19 cellular contexts compared by ENCODE assay signal in the genomic region with DNA sequence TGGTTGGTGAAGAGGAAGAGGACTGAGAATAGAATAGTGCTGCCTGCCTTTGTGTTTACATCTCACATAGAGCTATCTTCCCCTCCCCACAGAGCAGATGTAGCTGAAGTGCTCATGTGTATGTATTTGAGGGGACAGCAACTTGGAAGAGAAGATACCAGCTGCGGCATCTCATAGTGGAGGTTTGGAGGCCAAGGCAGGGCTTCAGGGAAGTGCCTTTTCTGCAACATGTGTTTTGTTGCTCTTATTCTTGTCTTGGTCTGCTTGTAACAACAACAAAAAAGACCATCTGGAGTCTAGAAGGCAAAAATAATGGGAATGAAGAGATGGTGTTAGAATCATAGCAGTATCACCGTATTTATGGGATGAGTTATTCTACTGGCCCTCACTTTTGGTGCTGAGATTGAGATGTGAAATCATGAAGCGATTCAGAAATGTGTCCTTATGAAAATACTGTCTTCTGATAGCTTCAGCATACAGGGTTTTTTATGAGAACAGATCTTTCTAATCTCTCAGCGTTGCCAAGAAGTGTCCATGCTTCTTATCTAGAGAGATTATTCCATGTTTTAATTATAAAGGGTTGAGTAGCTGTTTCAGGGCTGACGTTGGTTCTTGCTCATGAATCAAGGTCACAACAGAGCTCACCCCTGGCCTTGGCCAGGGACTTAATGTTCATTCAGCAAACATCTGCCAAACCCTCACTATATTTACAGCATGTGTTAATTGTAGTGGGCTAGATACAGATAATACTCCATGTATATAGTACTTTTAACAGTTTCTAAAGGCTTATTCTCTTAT. TPM values are rescaled to one million over a fixed set of nuclear protein-coding genes. Genes with fewer than 3 reads are reported as not detected.
DNase-seq lines count a peak whose midpoint lies in the region; ATAC-seq, FAIRE-seq and TF ChIP-seq lines count a peak whose summit lies in the region.
"Had no signal": no experiment of that assay in that cellular context is flagged by ENCODE, and none has a peak within 500 bp of the region (broad histone marks: within the 10 kb centered on the region; RNA-seq: fewer than 3 reads in every experiment).

No MANE protein-coding gene starts in this region.

- H3K9me3 Mint-ChIP-seq in CD8-positive, alpha-beta T cell: peaks cover 2% of the 10 kb centered on the region

- ATAC-seq in right cardiac atrium (peak; percentile 84 to 87), pancreas (peak in 1 of 4 donors; percentile 26), GM19455 (IDR thresholded peaks at IDR 0.05; ENCODE audit: unreplicated experiment) (no peak), HG03571 (IDR thresholded peaks at IDR 0.05; ENCODE audit: unreplicated experiment) (no peak)
- ATAC-seq in CD8-positive, alpha-beta T cell: no peak

- no peak overlapping the region for H3K4me3 Mint-ChIP-seq in CD8-positive, alpha-beta T cell
- H3K4me3 Mint-ChIP-seq: CD4-positive, alpha-beta memory T cell had no signal

- H3K9me3 ChIP-seq in BE2C (no peaks in the 10 kb centered on the region), right cardiac atrium (ENCODE audit: control insufficient read depth, low read length) (no peaks in the 10 kb centered on the region), pancreas (no peaks in the 10 kb centered on the region)
- no peaks in the 10 kb centered on the region for H3K9me3 ChIP-seq in CD8-positive, alpha-beta T cell (ENCODE audit: low read length)
- H3K9me3 ChIP-seq: SJCRH30 had no signal

- 53% methylated on average over 5 of the region's 5 CpGs for WGBS in right cardiac atrium
- 55 to 57% methylated on average over 5 of the region's 5 CpGs for WGBS in pancreas, 2 donors

- H3K36me3 Mint-ChIP-seq in CD8-positive, alpha-beta T cell: peaks cover 16% of the 10 kb centered on the region

- TF ChIP-seq CTCF in BE2C (IDR thresholded peaks at IDR 0.05; ENCODE audit: low read depth, low read length) (no peak), coronary artery (IDR thresholded peaks at IDR 0.05) (no peak), pancreas (IDR thresholded peaks at IDR 0.05) (no peak)
- TF ChIP-seq CTCF in CD8-positive, alpha-beta T cell (IDR thresholded peaks at IDR 0.05): no peak

- H3K36me3 ChIP-seq in BE2C (no peaks in the 10 kb centered on the region), pancreas (no peaks in the 10 kb centered on the region)
- H3K36me3 ChIP-seq in CD8-positive, alpha-beta T cell (ENCODE audit: insufficient read depth, low read length): no peaks in the 10 kb centered on the region
- H3K36me3 ChIP-seq: SJCRH30 had no signal

- no peak overlapping the region for H3K27ac Mint-ChIP-seq in CD8-positive, alpha-beta T cell

- intact Hi-C loops in right cardiac atrium (cut with DNase I): no loop called here
- intact Hi-C loops in pancreas (cut with DNase I): no loop called here
- intact Hi-C loops in CD8-positive, alpha-beta T cell (cut with DNase I, micrococcal nuclease): no loop called here

- H3K4me3 ChIP-seq in BE2C (ENCODE audit: low read depth, low read length): no peak overlapping the region
- H3K4me3 ChIP-seq in coronary artery: no peak overlapping the region
- H3K4me3 ChIP-seq in right cardiac atrium (ENCODE audit: low read length): no peak overlapping the region
- H3K4me3 ChIP-seq in pancreas: no peak overlapping the region
- no peak overlapping the region for H3K4me3 ChIP-seq in CD8-positive, alpha-beta T cell (ENCODE audit: low read depth, low read length)
- H3K4me3 ChIP-seq: SJCRH30, smooth muscle cell had no signal

- peak overlapping the region; percentile 54 to 58 for H3K27ac ChIP-seq in coronary artery
- peak overlapping the region; percentile 45 for H3K27ac ChIP-seq in right cardiac atrium (ENCODE audit: low read length)
- H3K27ac ChIP-seq in pancreas: no peak overlapping the region
- H3K27ac ChIP-seq in CD8-positive, alpha-beta T cell (ENCODE audit: low read depth, low read length): no peak overlapping the region
- H3K27ac ChIP-seq: SJCRH30 had no signal

- FAIRE-seq in pancreas (lab: Jason Lieb, UNC): peak; percentile 13

- no peaks in the 10 kb centered on the region for H3K27me3 ChIP-seq in BE2C
- no peaks in the 10 kb centered on the region for H3K27me3 ChIP-seq in right cardiac atrium (ENCODE audit: control insufficient read depth, insufficient read depth)
- no peaks in the 10 kb centered on the region for H3K27me3 ChIP-seq in pancreas
- H3K27me3 ChIP-seq in CD8-positive, alpha-beta T cell (ENCODE audit: insufficient read depth, low read length): no peaks in the 10 kb centered on the region
- H3K27me3 ChIP-seq: SJCRH30 had no signal

- DNase-seq in BE2C: peak; percentile 23
- no peak for DNase-seq in coronary artery (ENCODE audit: low spot score)
- DNase-seq in right cardiac atrium: peak; percentile 32 to 78 (median 62)
- DNase-seq in pancreas: no peak
- no peak for DNase-seq in CD8-positive, alpha-beta T cell
- DNase-seq in C1 segment of cervical spinal cord (lab: John Stamatoyannopoulos, UW): no peak
- DNase-seq: ACHN; activated CD4-positive, CD25-positive, alpha-beta regulatory T cell treated with anti-CD3 and anti-CD28 coated beads, Interleukin-2, amount 50 U/mL, for 72 hours; CD4-positive, alpha-beta memory T cell; DND-41; effector CD8-positive, alpha-beta T cell; kidney glomerular epithelial cell; NCI-H1436 treated with DMSO at 0.1 percent for 48 hours; NCI-H748 treated with DMSO at 0.1 percent for 48 hours; posterior cingulate gyrus; SJCRH30 had no signal

- peaks cover 15% of the 10 kb centered on the region for H3K4me1 Mint-ChIP-seq in CD8-positive, alpha-beta T cell (ENCODE audit: low read depth)

- H3K27me3 Mint-ChIP-seq in CD8-positive, alpha-beta T cell (ENCODE audit: low read depth): no peaks in the 10 kb centered on the region
- H3K27me3 Mint-ChIP-seq: CD4-positive, alpha-beta memory T cell had no signal

- CTCF ChIA-PET in CD8-positive, alpha-beta T cell (lab: Charles Lee): interaction anchor here (1.5 kb wide), 1 partner anchor 11 kb away, joined by 3 read pairs; no protein-coding TSS in a partner anchor

- peaks cover 27% of the 10 kb centered on the region for H3K4me1 ChIP-seq in BE2C
- peaks cover 3% of the 10 kb centered on the region for H3K4me1 ChIP-seq in right cardiac atrium (ENCODE audit: control insufficient read depth, insufficient read depth, low read length)
- H3K4me1 ChIP-seq in pancreas: no peaks in the 10 kb centered on the region
- H3K4me1 ChIP-seq in CD8-positive, alpha-beta T cell (ENCODE audit: insufficient read depth, low read length): no peaks in the 10 kb centered on the region
- H3K4me1 ChIP-seq: SJCRH30 had no signal

- POLR2A ChIA-PET in CD8-positive, alpha-beta T cell (lab: Charles Lee): no interaction called here

RNA-seq across cellular contexts. Expression of a gene that starts 58.0 kb away (rescaled TPM):
- polyA plus RNA-seq in BE2C (2012; ENCODE audit: insufficient read depth, insufficient read length, low read depth): 37.1 TPM
- total RNA-seq in right cardiac atrium (10 to 100 TPM; 32.5 to 59.0 (median 45.6) TPM), pancreas (10 to 100 TPM in 4 of 6 donors, 1 to 10 TPM in 2; 8.0 to 19.1 (median 11.1) TPM)
- polyA plus RNA-seq in right cardiac atrium (13.9 TPM), pancreas (1 to 10 TPM; 4.5 to 9.3 TPM)
- total RNA-seq in CD8-positive, alpha-beta T cell: 10 to 100 TPM; 57.5 to 62.3 TPM

Comparison
In these comparisons a context has a peak if more than half of its experiments do, and no peak if none do; other contexts are left out.
1. DNase-seq: peak in BE2C (single experiment) and right cardiac atrium (3 of 3); none in coronary artery (single experiment), pancreas (0 of 6), CD8-positive, alpha-beta T cell (0 of 7) and C1 segment of cervical spinal cord (0 of 14).
2. H3K27ac ChIP-seq: peak in coronary artery (2 of 2) and right cardiac atrium (single experiment); none in pancreas (0 of 4) and CD8-positive, alpha-beta T cell (single experiment).
3. ATAC-seq: peak in right cardiac atrium (2 of 2); none in GM19455 (single experiment), CD8-positive, alpha-beta T cell (single experiment) and HG03571 (single experiment).